8 cellular contexts compared by ENCODE assay signal in the genomic region with DNA sequence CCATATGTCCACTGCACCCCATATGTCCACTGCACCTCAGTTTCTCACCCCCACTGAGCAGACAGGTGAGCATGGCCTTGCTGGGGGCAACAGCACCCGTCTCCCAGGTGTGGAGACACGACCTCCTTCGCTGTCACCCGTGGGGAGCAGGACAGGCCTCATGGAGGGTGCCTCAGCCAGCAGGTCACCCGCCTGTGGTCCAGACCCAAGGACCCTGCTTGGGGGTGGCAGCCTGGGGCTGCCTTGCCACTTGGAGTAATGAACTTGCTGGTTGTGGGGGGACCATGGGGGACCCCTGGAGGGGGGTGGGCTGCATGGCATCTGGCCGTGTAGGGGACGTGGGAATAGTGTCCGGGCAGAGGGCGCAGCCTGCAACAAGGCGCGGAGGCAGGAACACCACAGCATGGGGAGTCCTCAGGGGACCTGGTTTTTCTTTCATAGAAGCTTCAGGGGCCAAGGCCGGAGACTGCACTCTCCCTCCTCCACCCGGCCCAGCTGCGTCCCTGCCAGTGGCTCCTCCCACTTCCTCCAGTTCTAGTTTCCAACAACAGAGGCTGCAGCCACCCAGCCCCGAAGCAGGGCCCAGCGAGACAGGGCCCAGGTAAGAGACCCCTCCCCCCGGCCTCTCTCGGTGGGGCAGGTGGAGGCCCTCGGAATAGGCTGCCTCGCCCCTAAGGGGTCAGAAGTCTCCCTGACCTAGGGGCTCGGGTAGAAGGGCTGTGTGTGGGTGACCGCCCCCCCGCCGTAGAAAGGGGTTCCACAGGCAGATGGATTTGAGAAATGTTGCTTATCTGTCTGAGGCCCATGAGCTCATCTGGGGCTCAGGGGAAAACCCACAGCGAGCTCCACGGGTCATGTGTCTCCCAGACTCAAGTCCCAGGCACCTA. TPM values are rescaled to one million over a fixed set of nuclear protein-coding genes. Genes with fewer than 3 reads are reported as not detected.
DNase-seq lines count a peak whose midpoint lies in the region; ATAC-seq and TF ChIP-seq lines count a peak whose summit lies in the region.

A gene with protein sequence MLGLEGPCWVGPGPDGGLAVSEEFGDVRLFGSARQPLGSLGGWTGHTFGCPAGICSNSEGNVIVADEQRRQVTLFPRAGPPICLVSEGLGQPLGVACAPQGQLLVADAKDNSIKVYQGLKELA (plus strand): TSS at position 531 of the 887 bp plus-strand sequence. CDS start 1,043 bp downstream, outside the sequence.

- TF ChIP-seq CTCF in right atrium auricular region (IDR thresholded peaks at IDR 0.05) = no peak
- peak in 3 of 11 experiments; percentile 7 to 29 (median 16) for TF ChIP-seq CTCF in spleen (IDR thresholded peaks at IDR 0.05 in 8 of 11, conservative IDR thresholded peaks at IDR 0.05 in 3 of 11)

- H3K4me3 ChIP-seq in right atrium auricular region (peak within 1 kb of the TSS; percentile 9 to 39), spleen (peak within 1 kb of the TSS; percentile 20 to 67 (median 37))

- intact Hi-C loops in spleen (cut with DNase I; ENCODE audit: low total_unique reads) = no loop called here

- H3K9me3 Mint-ChIP-seq in activated naive CD4-positive, alpha-beta T cell treated with anti-CD3 and anti-CD28 coated beads, Interleukin-2, amount 50 U/mL, for 24 hours = no peaks in the 10 kb centered on the region

- no peaks in the 10 kb centered on the region for H3K27me3 Mint-ChIP-seq in activated naive CD4-positive, alpha-beta T cell treated with anti-CD3 and anti-CD28 coated beads, Interleukin-2, amount 50 U/mL, for 24 hours

- peak; percentile 84 for DNase-seq in ELF-1 (ENCODE audit: low read depth, low spot score)
- peak; percentile 93 for DNase-seq in OCI-M1 (lab: John Stamatoyannopoulos, UW)
- peak; percentile 83 for DNase-seq in right atrium auricular region (ENCODE audit: low spot score)
- peak; percentile 94 for DNase-seq in spleen
- DNase-seq in hippocampal formation (lab: John Stamatoyannopoulos, UW) = no peak
- no peak for DNase-seq in glomerular visceral epithelial cell (ENCODE audit: extremely low spot score)

- peak; percentile 45 for ATAC-seq in HG02678 (IDR thresholded peaks at IDR 0.05; ENCODE audit: unreplicated experiment)

- H3K27ac Mint-ChIP-seq in activated naive CD4-positive, alpha-beta T cell treated with anti-CD3 and anti-CD28 coated beads, Interleukin-2, amount 50 U/mL, for 24 hours = peak within 1 kb of the TSS; percentile 82

- peaks cover 0 to 49% of the 10 kb centered on the region in 2 donors for H3K4me1 ChIP-seq in right atrium auricular region
- peaks cover 39 to 67% (median 51%) of the 10 kb centered on the region in 6 donors for H3K4me1 ChIP-seq in spleen

- H3K36me3 ChIP-seq in right atrium auricular region (no peaks in the 10 kb centered on the region), spleen (no peaks in the 10 kb centered on the region)

- H3K27ac ChIP-seq in right atrium auricular region (peak within 1 kb of the TSS; percentile 40 to 46), spleen (peak within 1 kb of the TSS; percentile 51 to 88 (median 80))

- no peak for TF ChIP-seq POLR2A in spleen (IDR thresholded peaks at IDR 0.05)

- H3K9me3 ChIP-seq in right atrium auricular region (no peaks in the 10 kb centered on the region), spleen (no peaks in the 10 kb centered on the region)

- peak within 1 kb of the TSS; percentile 74 for H3K4me3 Mint-ChIP-seq in activated naive CD4-positive, alpha-beta T cell treated with anti-CD3 and anti-CD28 coated beads, Interleukin-2, amount 50 U/mL, for 24 hours

- 4 to 26% (median 22%) methylated on average over 10 to 26 of the region's 26 CpGs for WGBS in spleen, 5 donors

- no peaks in the 10 kb centered on the region for H3K27me3 ChIP-seq in right atrium auricular region
- H3K27me3 ChIP-seq in spleen (replicated peaks in 1 of 7) = peaks cover 0 to 6% (median 4%) of the 10 kb centered on the region in 7 donors

- H3K36me3 Mint-ChIP-seq in activated naive CD4-positive, alpha-beta T cell treated with anti-CD3 and anti-CD28 coated beads, Interleukin-2, amount 50 U/mL, for 24 hours = no peaks in the 10 kb centered on the region

- H3K4me1 Mint-ChIP-seq in activated naive CD4-positive, alpha-beta T cell treated with anti-CD3 and anti-CD28 coated beads, Interleukin-2, amount 50 U/mL, for 24 hours = peaks cover 27% of the 10 kb centered on the region

RNA-seq across cellular contexts. Expression of the gene that starts here (rescaled TPM):
- under 1 TPM; 0.43 to 0.74 TPM for total RNA-seq in right atrium auricular region
- total RNA-seq in spleen = 1 to 10 TPM; 1.5 to 8.8 (median 4.5) TPM
- polyA plus RNA-seq in spleen = 1 to 10 TPM; 2.7 to 4.7 (median 3.6) TPM

Comparison
In these comparisons a context has a peak if more than half of its experiments do, and no peak if none do; other contexts are left out.
1. Peak in DNase-seq, H3K4me3 ChIP-seq and H3K27ac ChIP-seq in right atrium auricular region; RNA of the gene not detected or under 1 TPM.
2. DNase-seq: peak in ELF-1 (single experiment), OCI-M1 (single experiment) and spleen (single experiment); none in hippocampal formation (0 of 2) and glomerular visceral epithelial cell (single experiment).